In the genomic region with DNA sequence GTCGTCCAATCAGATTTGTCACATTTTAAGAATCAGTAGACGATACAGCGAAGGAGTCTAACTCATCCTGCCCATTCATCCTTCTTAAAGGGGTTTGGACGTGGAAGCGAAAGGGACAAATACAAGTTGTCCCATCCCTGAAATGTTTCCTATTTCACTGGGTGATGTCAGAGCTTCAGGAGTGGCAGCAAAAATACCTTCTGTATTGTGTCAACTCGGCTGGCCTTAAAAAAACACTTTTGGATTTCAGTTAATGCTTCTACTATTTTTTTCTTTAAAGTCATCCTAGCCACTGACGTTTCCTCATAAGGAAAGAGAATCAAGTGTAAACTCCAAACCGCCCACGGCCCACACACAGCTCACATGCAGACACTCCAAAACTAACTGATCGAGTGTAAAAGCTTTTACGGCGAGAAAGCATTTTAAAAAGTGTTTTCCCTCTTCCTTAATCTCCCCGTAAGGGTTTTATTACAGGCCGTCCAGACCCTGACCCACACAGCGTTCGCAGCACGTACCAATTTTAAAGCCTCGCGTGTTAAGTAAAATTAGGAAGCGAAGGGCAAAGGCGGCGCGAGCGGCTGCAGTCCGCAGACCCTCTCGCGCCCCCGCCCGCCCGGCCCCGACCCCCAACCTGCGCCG, we compare ENCODE assay signal across 8 cellular contexts. TPM values are rescaled to one million over a fixed set of nuclear protein-coding genes. Genes with fewer than 3 reads are reported as not detected.
DNase-seq lines count a peak whose midpoint lies in the region; ATAC-seq and TF ChIP-seq lines count a peak whose summit lies in the region.

No MANE protein-coding gene starts in this region.

- peak; percentile 5 for ATAC-seq in GM21390 (IDR thresholded peaks at IDR 0.05; ENCODE audit: unreplicated experiment)

- H3K4me1 Mint-ChIP-seq in CD8-positive, alpha-beta memory T cell, result peaks cover 25 to 35% (median 30%) of the 10 kb centered on the region in 3 donors
- H3K4me1 Mint-ChIP-seq in nephron, result peaks cover 47% of the 10 kb centered on the region

- peaks cover 6% of the 10 kb centered on the region for H3K4me1 ChIP-seq in CD8-positive, alpha-beta memory T cell (ENCODE audit: insufficient read depth, low read length)
- peaks cover 0 to 52% (median 20%) of the 10 kb centered on the region in 4 donors for H3K4me1 ChIP-seq in tibial artery

- CTCF ChIA-PET in CD8-positive, alpha-beta memory T cell (lab: Charles Lee), result interaction anchor here (0.7 to 1.7 kb wide), 2 partner anchors 9 to 41 kb away, joined by 3 to 8 read pairs; no protein-coding TSS in a partner anchor

- POLR2A ChIA-PET in CD8-positive, alpha-beta memory T cell (lab: Charles Lee), result interaction anchor here (0.9 to 1.0 kb wide), 2 partner anchors 11 to 270 kb away, joined by 3 to 11 read pairs; no protein-coding TSS in a partner anchor

- no peaks in the 10 kb centered on the region for H3K27me3 Mint-ChIP-seq in CD8-positive, alpha-beta memory T cell
- peaks cover 5% of the 10 kb centered on the region for H3K27me3 Mint-ChIP-seq in nephron (ENCODE audit: low read depth)

- peak overlapping the region; percentile 92 to 97 (median 94) for H3K4me3 Mint-ChIP-seq in CD8-positive, alpha-beta memory T cell
- H3K4me3 Mint-ChIP-seq in nephron, result peak overlapping the region; percentile 90 to 98 (median 94)

- H3K4me3 ChIP-seq in CD8-positive, alpha-beta memory T cell (ENCODE audit: low read length), result peak overlapping the region; percentile 54
- H3K4me3 ChIP-seq in fibroblast of pulmonary artery (replicated peaks; ENCODE audit: low read depth, low read length) (peak overlapping the region; percentile 71), tibial artery (peak overlapping the region; percentile 69 to 71)

- H3K9me3 Mint-ChIP-seq in CD8-positive, alpha-beta memory T cell, result no peaks in the 10 kb centered on the region
- no peaks in the 10 kb centered on the region for H3K9me3 Mint-ChIP-seq in nephron

- no peak for TF ChIP-seq CTCF in fibroblast of pulmonary artery (IDR thresholded peaks at IDR 0.05; ENCODE audit: low read length, missing control alignments)
- TF ChIP-seq CTCF in nephron (IDR thresholded peaks at IDR 0.05; ENCODE audit: unreplicated experiment in 3 of 3), result no peak
- no peak for TF ChIP-seq CTCF in tibial artery (IDR thresholded peaks at IDR 0.05)

- peak overlapping the region; percentile 55 for H3K27ac ChIP-seq in CD8-positive, alpha-beta memory T cell (ENCODE audit: low read depth, low read length)
- peak overlapping the region; percentile 95 for H3K27ac ChIP-seq in tibial artery

- H3K27ac Mint-ChIP-seq in CD8-positive, alpha-beta memory T cell, result peak overlapping the region; percentile 89 to 97 (median 94)
- peak overlapping the region; percentile 97 to 99 (median 99) for H3K27ac Mint-ChIP-seq in nephron

- intact Hi-C loops in tibial artery (cut with DNase I; ENCODE audit: low total_unique reads), result loop anchor here (10.0 kb wide), 1 partner anchor 161 kb away; a partner anchor contains a TSS

- H3K27me3 ChIP-seq in CD8-positive, alpha-beta memory T cell (ENCODE audit: insufficient read depth, low read length, poor library complexity, severe bottlenecking), result no peaks in the 10 kb centered on the region
- no peaks in the 10 kb centered on the region for H3K27me3 ChIP-seq in tibial artery

- no peaks in the 10 kb centered on the region for H3K36me3 ChIP-seq in CD8-positive, alpha-beta memory T cell (ENCODE audit: insufficient read depth, low read length)
- H3K36me3 ChIP-seq in tibial artery, result peaks cover 0 to 8% (median 4%) of the 10 kb centered on the region in 3 donors

- H3K36me3 Mint-ChIP-seq in CD8-positive, alpha-beta memory T cell, result peaks cover 0 to 18% (median 4%) of the 10 kb centered on the region in 3 donors
- H3K36me3 Mint-ChIP-seq in nephron (ENCODE audit: low read depth), result peaks cover 12% of the 10 kb centered on the region

- no peaks in the 10 kb centered on the region for H3K9me3 ChIP-seq in CD8-positive, alpha-beta memory T cell (ENCODE audit: low read length)
- no peaks in the 10 kb centered on the region for H3K9me3 ChIP-seq in tibial artery

- DNase-seq in CD8-positive, alpha-beta memory T cell, result peak in 2 of 5 donors; percentile 10 to 27
- peak; percentile 28 for DNase-seq in NAMALWA (ENCODE audit: low spot score)
- peak; percentile 33 for DNase-seq in activated T-cell treated with anti-CD3 and anti-CD28 coated beads for 4 hours
- DNase-seq in fibroblast of pulmonary artery (ENCODE audit: low read depth), result peak; percentile 67
- DNase-seq in tibial artery, result peak; percentile 47 to 68
- no peak for DNase-seq in NCI-H1048 (lab: John Stamatoyannopoulos, UW)

RNA-seq across cellular contexts. Expression of a gene that starts 0.6 kb away (rescaled TPM):
- total RNA-seq in CD8-positive, alpha-beta memory T cell, result 10 to 100 TPM in 1 of 2 experiments, 1 to 10 TPM in 1; 8.4 to 10.0 TPM
- polyA plus RNA-seq in CD8-positive, alpha-beta memory T cell, result 10.2 TPM
